In genomic region chr16:3715430-3715829, GRCh38 we compare ENCODE assay signal across 1 cellular context.
TF ChIP-seq lines count a peak whose summit lies in the region.

No MANE protein-coding gene starts in this region.

TF ChIP-seq in GM23338, 12 proteins besides CTCF, POLR2A, EP300 and RAD21 (continued from another document):
- no peak for TF ChIP-seq REST (IDR thresholded peaks at IDR 0.05; ENCODE audit: unreplicated experiment)
- no peak for TF ChIP-seq JUNB (IDR thresholded peaks at IDR 0.05; ENCODE audit: unreplicated experiment)
- TF ChIP-seq NANOG (IDR thresholded peaks at IDR 0.05; ENCODE audit: borderline replicate concordance): no peak
- no peak for TF ChIP-seq ZNF462 (CRISPR knock-in tag; IDR thresholded peaks at IDR 0.05)
- TF ChIP-seq STAT1 (IDR thresholded peaks at IDR 0.05; ENCODE audit: unreplicated experiment): no peak
- no peak for TF ChIP-seq EZH2 (IDR thresholded peaks at IDR 0.05; ENCODE audit: low read depth, unreplicated experiment)
- TF ChIP-seq CREB1 (CRISPR knock-in tag; IDR thresholded peaks at IDR 0.05; ENCODE audit: low read depth): no peak
- TF ChIP-seq ETS1 (IDR thresholded peaks at IDR 0.05): no peak
- TF ChIP-seq ZNF114 (CRISPR knock-in tag; IDR thresholded peaks at IDR 0.05): no peak
